ENCODE assay signal across 13 cellular contexts in genomic region chr11:120137611-120138521, GRCh38. TPM values are rescaled to one million over a fixed set of nuclear protein-coding genes. Genes with fewer than 3 reads are reported as not detected.
DNase-seq lines count a peak whose midpoint lies in the region; ATAC-seq, FAIRE-seq and TF ChIP-seq lines count a peak whose summit lies in the region.
"Had no signal": no experiment of that assay in that cellular context is flagged by ENCODE, and none has a peak within 500 bp of the region (broad histone marks: within the 10 kb centered on the region; RNA-seq: fewer than 3 reads in every experiment).

Gene TRIM29 (minus strand): TSS chr11:120138113. CDS start chr11:120138031, 82 bp downstream.

- peak; percentile 64 for TF ChIP-seq CTCF in bronchial epithelial cell (IDR thresholded peaks at IDR 0.05; ENCODE audit: insufficient read depth, low read length, severe bottlenecking)

- H3K27me3 ChIP-seq in bronchial epithelial cell (ENCODE audit: control insufficient read depth, insufficient read depth, low read length), result no peaks in the 10 kb centered on the region

- no peaks in the 10 kb centered on the region for H3K4me1 Mint-ChIP-seq in activated naive CD8-positive, alpha-beta T cell treated with anti-CD3 and anti-CD28 coated beads, Interleukin-2, amount 50 U/mL, for 24 hours

- H3K36me3 Mint-ChIP-seq in activated naive CD8-positive, alpha-beta T cell treated with anti-CD3 and anti-CD28 coated beads, Interleukin-2, amount 50 U/mL, for 24 hours (ENCODE audit: low read depth), result no peaks in the 10 kb centered on the region

- H3K27ac Mint-ChIP-seq in activated naive CD8-positive, alpha-beta T cell treated with anti-CD3 and anti-CD28 coated beads, Interleukin-2, amount 50 U/mL, for 24 hours, result no peak within 1 kb of the TSS

- in situ Hi-C loops in Caki2 (cut with HindIII; ENCODE audit: low pct_unique_long_range_greater_than_20kb, low sequenced_read_pairs), result no loop called here

- no peak for ATAC-seq in activated naive CD8-positive, alpha-beta T cell treated with anti-CD3 and anti-CD28 coated beads, Interleukin-2, amount 50 U/mL, for 24 hours
- ATAC-seq in GM18519 (IDR thresholded peaks at IDR 0.05; ENCODE audit: low FRiP score, unreplicated experiment) (no peak), GM21717 (IDR thresholded peaks at IDR 0.05; ENCODE audit: unreplicated experiment) (no peak), HG03095 (IDR thresholded peaks at IDR 0.05; ENCODE audit: unreplicated experiment) (no peak)
- ATAC-seq: Panc1 had no signal

- H3K36me3 ChIP-seq in bronchial epithelial cell (ENCODE audit: control insufficient read depth, insufficient read depth, low read length), result peaks cover 5% of the 10 kb centered on the region

- peak; percentile 81 for FAIRE-seq in bronchial epithelial cell (lab: Jason Lieb, UNC)

- no peaks in the 10 kb centered on the region for H3K9me3 Mint-ChIP-seq in activated naive CD8-positive, alpha-beta T cell treated with anti-CD3 and anti-CD28 coated beads, Interleukin-2, amount 50 U/mL, for 24 hours

- DNase-seq in Caki2 (ENCODE audit: low read depth) (peak; percentile 79), HT-29 (ENCODE audit: low spot score) (peak; percentile 78), bronchial epithelial cell (ENCODE audit: low read depth) (peak; percentile 89), mucosa of gallbladder (ENCODE audit: low spot score) (peak; percentile 63)
- DNase-seq in activated naive CD8-positive, alpha-beta T cell treated with anti-CD3 and anti-CD28 coated beads, Interleukin-2, amount 50 U/mL, for 24 hours, result no peak
- DNase-seq: activated CD4-positive, alpha-beta T cell treated with anti-CD3 and anti-CD28 coated beads, Interleukin-2, amount 50 U/mL, for 48 hours; DND-41; foreskin fibroblast; IMR-90 had no signal

- peaks cover 7% of the 10 kb centered on the region for H3K27me3 Mint-ChIP-seq in activated naive CD8-positive, alpha-beta T cell treated with anti-CD3 and anti-CD28 coated beads, Interleukin-2, amount 50 U/mL, for 24 hours

- H3K4me3 ChIP-seq in bronchial epithelial cell (ENCODE audit: low read depth, low read length), result peak within 1 kb of the TSS; percentile 83

- H3K4me3 Mint-ChIP-seq in activated naive CD8-positive, alpha-beta T cell treated with anti-CD3 and anti-CD28 coated beads, Interleukin-2, amount 50 U/mL, for 24 hours, result no peak within 1 kb of the TSS

RNA-seq across cellular contexts. Expression of gene TRIM29, which starts in this region (rescaled TPM):
- total RNA-seq in Caki2 (2014; rRNA removed; shearing (Covaris generic); ENCODE audit: low replicate concordance), result 0.41 and 2.7 TPM in 2 replicates
- 172 and 226 TPM in 2 replicates for total RNA-seq in HT-29 (2014; rRNA removed; shearing (Covaris generic))
- total RNA-seq in bronchial epithelial cell (146 and 441 TPM in 2 replicates), mucosa of gallbladder (13.5 TPM)
- total RNA-seq: IMR-90 had no signal

Comparison
In these comparisons a context has a peak if more than half of its experiments do, and no peak if none do; other contexts are left out.
1. RNA of gene TRIM29 (total RNA-seq): 172 to 226 TPM in HT-29 and 146 to 441 TPM in bronchial epithelial cell; 13.5 TPM in mucosa of gallbladder (single experiment) and 0.41 to 2.7 TPM in Caki2; every median in the first group is over 10 times any median in the second.